Comparison of ENCODE assay signal across 12 cellular contexts in the genomic region with DNA sequence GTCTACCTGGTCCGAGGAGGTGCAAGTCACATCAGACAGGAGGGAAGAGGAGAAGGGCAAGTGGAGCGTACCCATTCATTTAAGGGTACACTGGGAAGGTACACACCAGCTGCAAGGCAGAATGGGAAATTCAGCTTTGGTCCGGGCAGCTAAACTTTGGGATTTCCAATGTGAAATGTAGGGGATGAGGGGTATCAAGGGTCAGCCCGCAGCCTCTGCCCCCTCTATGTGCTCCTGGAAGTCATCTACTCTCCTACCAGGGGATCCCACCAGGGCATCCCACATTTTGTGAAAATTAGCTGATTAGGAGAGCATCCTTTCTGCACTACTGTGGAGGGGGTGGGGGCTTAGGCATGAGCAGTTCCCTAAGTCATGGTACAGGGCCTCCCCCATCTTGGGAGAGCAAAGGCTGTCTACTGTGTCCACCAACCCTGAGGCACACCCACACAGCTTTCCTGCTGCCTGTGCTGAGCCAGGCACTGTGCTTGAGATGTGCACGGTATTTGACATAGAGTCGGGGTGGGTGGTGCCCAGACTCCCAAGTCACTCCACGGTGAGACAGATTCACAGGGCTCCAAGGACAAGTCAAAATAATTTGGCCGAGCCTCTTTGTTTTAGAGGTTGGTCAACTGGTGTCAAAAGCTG.
DNase-seq lines count a peak whose midpoint lies in the region; ATAC-seq and TF ChIP-seq lines count a peak whose summit lies in the region.
"Had no signal": no experiment of that assay in that cellular context is flagged by ENCODE, and none has a peak within 500 bp of the region (broad histone marks: within the 10 kb centered on the region; RNA-seq: fewer than 3 reads in every experiment).

No MANE protein-coding gene starts in this region.

- H3K36me3 ChIP-seq in left ventricle myocardium inferior (no peaks in the 10 kb centered on the region), PC-9 (ENCODE audit: low read depth) (no peaks in the 10 kb centered on the region), suprapubic skin (no peaks in the 10 kb centered on the region), MG63 (no peaks in the 10 kb centered on the region)

- no peak overlapping the region for H3K27ac Mint-ChIP-seq in nephron progenitor cell

- intact Hi-C loops in left ventricle myocardium inferior (cut with micrococcal nuclease), result no loop called here
- intact Hi-C loops in left ventricle myocardium superior (cut with micrococcal nuclease), result no loop called here
- intact Hi-C loops in PC-9 (cut with micrococcal nuclease; ENCODE audit: unreplicated experiment), result loop anchor here (5.0 kb wide), 2 partner anchors 238 to 563 kb away; no protein-coding TSS in a partner anchor

- H3K9me3 ChIP-seq in left ventricle myocardium inferior (replicated peaks) (no peaks in the 10 kb centered on the region), PC-9 (ENCODE audit: insufficient read depth, low read depth) (no peaks in the 10 kb centered on the region), suprapubic skin (no peaks in the 10 kb centered on the region), MG63 (no peaks in the 10 kb centered on the region)
- H3K9me3 ChIP-seq: Caco-2 had no signal

- peaks cover 23% of the 10 kb centered on the region for H3K79me2 ChIP-seq in PC-9 (ENCODE audit: low read depth)

- H3K4me1 ChIP-seq in left ventricle myocardium inferior, result peaks cover 23% of the 10 kb centered on the region
- peaks cover 64% of the 10 kb centered on the region for H3K4me1 ChIP-seq in PC-9 (replicated peaks; ENCODE audit: insufficient read depth)
- no peaks in the 10 kb centered on the region for H3K4me1 ChIP-seq in suprapubic skin

- POLR2A ChIA-PET in PC-9 (lab: Charles Lee; ENCODE audit: unreplicated experiment), result interaction anchor here (0.6 kb wide), 1 partner anchor 80 kb away, joined by 3 read pairs; no protein-coding TSS in a partner anchor

- TF ChIP-seq POLR2A in suprapubic skin (IDR thresholded peaks at IDR 0.05), result no peak

- H3K36me3 Mint-ChIP-seq in nephron progenitor cell (ENCODE audit: low read depth), result no peaks in the 10 kb centered on the region

- peaks cover 98% of the 10 kb centered on the region for H3K4me1 Mint-ChIP-seq in nephron progenitor cell

- no peak overlapping the region for H2AFZ ChIP-seq in PC-9

- WGBS in suprapubic skin, result 86% methylated on average over 8 of the region's 8 CpGs

- no peaks in the 10 kb centered on the region for H4K20me1 ChIP-seq in PC-9 (ENCODE audit: insufficient read depth)

- H3K27me3 Mint-ChIP-seq in nephron progenitor cell (ENCODE audit: low read depth, poor library complexity), result peaks cover 15% of the 10 kb centered on the region

- H3K4me3 ChIP-seq in left ventricle myocardium inferior (no peak overlapping the region), PC-9 (peak overlapping the region; percentile 68), suprapubic skin (no peak overlapping the region), MG63 (no peak overlapping the region)

- DNase-seq in left ventricle myocardium inferior (no peak), left ventricle myocardium superior (no peak), PC-9 (no peak), nephron progenitor cell (no peak), suprapubic skin (ENCODE audit: low spot score in 2 of 2) (peak in 1 of 2 donors; percentile 32), MG63 (no peak)
- no peak for DNase-seq in effector CD4-positive, alpha-beta T cell
- DNase-seq: NCI-H1417 treated with DMSO at 0.1 percent for 48 hours, NCI-H2029 treated with DMSO at 0.1 percent for 48 hours, NCI-H524 had no signal

- H3K4me2 ChIP-seq in PC-9, result peak overlapping the region; percentile 100

- CTCF ChIA-PET in PC-9 (lab: Charles Lee), result interaction anchor here (0.9 kb wide), 1 partner anchor 646 kb away, joined by 10 read pairs; no protein-coding TSS in a partner anchor

- no peak for TF ChIP-seq CTCF in left ventricle myocardium inferior (IDR thresholded peaks at IDR 0.05; ENCODE audit: borderline replicate concordance)
- TF ChIP-seq CTCF in PC-9 (conservative IDR thresholded peaks at IDR 0.05), result no peak
- no peak for TF ChIP-seq CTCF in nephron progenitor cell (IDR thresholded peaks at IDR 0.05)
- TF ChIP-seq CTCF in suprapubic skin (IDR thresholded peaks at IDR 0.05), result no peak

- no peak for ATAC-seq in left ventricle myocardium superior
- no peak for ATAC-seq in GM18909 (IDR thresholded peaks at IDR 0.05; ENCODE audit: poor library complexity, unreplicated experiment)

- no peaks in the 10 kb centered on the region for H3K9me3 Mint-ChIP-seq in nephron progenitor cell

- H3K4me3 Mint-ChIP-seq in nephron progenitor cell, result peak overlapping the region; percentile 18

- H3K27me3 ChIP-seq in left ventricle myocardium inferior (ENCODE audit: low read depth), result peaks cover 40% of the 10 kb centered on the region
- no peaks in the 10 kb centered on the region for H3K27me3 ChIP-seq in PC-9 (ENCODE audit: insufficient read depth, low read depth)
- H3K27me3 ChIP-seq in suprapubic skin, result peaks cover 17% of the 10 kb centered on the region
- H3K27me3 ChIP-seq in MG63, result no peaks in the 10 kb centered on the region

- H3K27ac ChIP-seq in left ventricle myocardium inferior (replicated peaks) (peak overlapping the region; percentile 81), PC-9 (peak overlapping the region; percentile 100), suprapubic skin (peak overlapping the region; percentile 24)

- TF ChIP-seq EP300 in suprapubic skin (IDR thresholded peaks at IDR 0.05), result no peak

- BruUV-seq in PC-9 (replicated peaks; lab: Mats Ljungman, UMichigan), result no TSS peak

- H3F3A ChIP-seq in PC-9 (ENCODE audit: insufficient read depth, low read depth), result peaks cover 51% of the 10 kb centered on the region

- H3K9me2 ChIP-seq in PC-9 (ENCODE audit: insufficient read depth), result no peaks in the 10 kb centered on the region

Comparison
In these comparisons a context has a peak if more than half of its experiments do, and no peak if none do; other contexts are left out.
1. H3K27ac ChIP-seq: peak in every context shown above with its lines; median percentile 100 in PC-9; 81 in left ventricle myocardium inferior; 24 in suprapubic skin.